In genomic region chr12:62259311-62259992, GRCh38 we compare ENCODE assay signal across 8 cellular contexts. TPM values are rescaled to one million over a fixed set of nuclear protein-coding genes. Genes with fewer than 3 reads are reported as not detected.
A peak's percentile ranks its signal among the peaks of the same experiment; 100 is the strongest.
DNase-seq lines count a peak whose midpoint lies in the region; ATAC-seq and TF ChIP-seq lines count a peak whose summit lies in the region.

No MANE protein-coding gene starts in this region.

- no peaks in the 10 kb centered on the region for H3K27me3 ChIP-seq in Peyer's patch
- no peaks in the 10 kb centered on the region for H3K27me3 ChIP-seq in endocrine pancreas (ENCODE audit: control insufficient read depth, insufficient read depth, low read length)
- no peaks in the 10 kb centered on the region for H3K27me3 ChIP-seq in muscle layer of duodenum (ENCODE audit: low read depth, low read length)

- peaks cover 18% of the 10 kb centered on the region for H3K4me1 Mint-ChIP-seq in Calu3 (ENCODE audit: low read depth, unreplicated experiment)

- H3K36me3 ChIP-seq in Peyer's patch (no peaks in the 10 kb centered on the region), endocrine pancreas (ENCODE audit: control insufficient read depth, insufficient read depth, low read length) (no peaks in the 10 kb centered on the region), muscle layer of duodenum (ENCODE audit: control insufficient read depth in 1 of 2, insufficient read depth in 2 of 2, low read length in 2 of 2) (no peaks in the 10 kb centered on the region)

- intact Hi-C loops in Calu3 (cut with micrococcal nuclease; ENCODE audit: unreplicated experiment): no loop called here

- H3K4me3 ChIP-seq in Peyer's patch: peak overlapping the region; percentile 76 to 98 (median 84)
- peak overlapping the region; percentile 99 for H3K4me3 ChIP-seq in endocrine pancreas (ENCODE audit: control insufficient read depth, insufficient read depth, low read length)
- H3K4me3 ChIP-seq in muscle layer of duodenum (ENCODE audit: low read depth in 1 of 2, low read length in 2 of 2): peak overlapping the region; percentile 95 to 96

- peaks cover 0 to 28% (median 12%) of the 10 kb centered on the region in 4 donors for H3K4me1 ChIP-seq in Peyer's patch
- peaks cover 16% of the 10 kb centered on the region for H3K4me1 ChIP-seq in endocrine pancreas (ENCODE audit: control insufficient read depth, insufficient read depth, low read length)
- peaks cover 0 to 27% of the 10 kb centered on the region in 2 donors for H3K4me1 ChIP-seq in muscle layer of duodenum (ENCODE audit: control insufficient read depth in 1 of 2, insufficient read depth in 2 of 2, low read length in 2 of 2)

- H3K4me3 Mint-ChIP-seq in Calu3 (ENCODE audit: low read depth, unreplicated experiment): peak overlapping the region; percentile 90

- H3K9me3 ChIP-seq in Peyer's patch: no peaks in the 10 kb centered on the region
- no peaks in the 10 kb centered on the region for H3K9me3 ChIP-seq in endocrine pancreas (ENCODE audit: control insufficient read depth, low read length)
- H3K9me3 ChIP-seq in muscle layer of duodenum (ENCODE audit: control insufficient read depth in 1 of 2, low read length in 2 of 2): no peaks in the 10 kb centered on the region

- H3K27ac Mint-ChIP-seq in Calu3 (ENCODE audit: unreplicated experiment): peak overlapping the region; percentile 98

- no peaks in the 10 kb centered on the region for H3K9me3 Mint-ChIP-seq in Calu3 (ENCODE audit: low read depth, unreplicated experiment)

- peak overlapping the region; percentile 89 to 96 (median 94) for H3K27ac ChIP-seq in Peyer's patch
- H3K27ac ChIP-seq in muscle layer of duodenum (ENCODE audit: low read length): peak overlapping the region; percentile 99

- peak overlapping the region; percentile 99 for H3K9ac ChIP-seq in endocrine pancreas (ENCODE audit: control insufficient read depth, insufficient read depth, low read length)

- peaks cover 32% of the 10 kb centered on the region for H3K36me3 Mint-ChIP-seq in Calu3 (ENCODE audit: insufficient read depth, unreplicated experiment)

- peak; percentile 1 for ATAC-seq in GM19468 (IDR thresholded peaks at IDR 0.05; ENCODE audit: extremely low read depth, unreplicated experiment)
- ATAC-seq in HG03575 (IDR thresholded peaks at IDR 0.05; ENCODE audit: extremely low read depth, insufficient number of reproducible peaks, low FRiP score, unreplicated experiment): peak; percentile 3

- CTCF ChIA-PET in Calu3 (lab: Charles Lee): interaction anchor here (0.6 to 0.9 kb wide), 5 partner anchors 12 to 674 kb away, joined by 3 read pairs; no protein-coding TSS in a partner anchor

- DNase-seq in Calu3 (no peak), Peyer's patch (no peak), anterior cingulate cortex (lab: John Stamatoyannopoulos, UW) (no peak), occipital lobe (lab: John Stamatoyannopoulos, UW) (no peak)

- TF ChIP-seq POLR2A in Peyer's patch (IDR thresholded peaks at IDR 0.05): no peak

- TSS peak; percentile 66 for BruUV-seq in Calu3 (replicated peaks; lab: Mats Ljungman, UMichigan)

- TF ChIP-seq CTCF in Calu3 (IDR thresholded peaks at IDR 0.05; ENCODE audit: unreplicated experiment) (no peak), Peyer's patch (IDR thresholded peaks at IDR 0.05) (peak in 1 of 6 experiments; percentile 22)

- no peaks in the 10 kb centered on the region for H3K27me3 Mint-ChIP-seq in Calu3 (ENCODE audit: unreplicated experiment)

RNA-seq across cellular contexts. Expression of gene USP15, which starts 0.8 kb away (rescaled TPM):
- total RNA-seq in Calu3 (2022) (66.1 and 82.4 TPM in 2 replicates), Peyer's patch (100 to 1,000 TPM in 3 of 4 donors, 10 to 100 TPM in 1; 74.6 to 168 (median 108) TPM), occipital lobe (160 TPM)
